Comparison of ENCODE assay signal across 1 cellular context in the genomic region with DNA sequence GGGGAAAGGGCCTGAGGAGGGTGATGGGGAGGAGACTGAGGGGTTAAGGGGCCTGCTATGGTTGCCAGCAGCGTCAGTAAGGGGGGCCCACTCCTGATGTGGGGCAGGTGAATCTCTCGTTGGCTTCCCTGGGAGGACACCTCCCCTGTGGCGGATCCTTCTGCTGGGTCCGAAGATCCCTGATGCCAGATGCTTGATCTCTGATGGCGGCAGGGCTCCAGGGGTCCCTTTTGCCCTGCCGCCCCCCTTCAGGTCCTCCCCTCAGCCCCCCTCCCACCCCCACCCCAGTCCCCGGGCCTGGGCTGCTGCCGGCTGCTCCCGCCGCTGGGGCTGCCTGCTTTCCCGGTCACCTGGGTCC.
TF ChIP-seq lines count a peak whose summit lies in the region.

No MANE protein-coding gene starts in this region.

TF ChIP-seq in HepG2, 621 proteins besides CTCF, POLR2A, EP300 and RAD21:
- no peak for TF ChIP-seq DBP (CRISPR knock-in tag; IDR thresholded peaks at IDR 0.05; ENCODE audit: not compliant biosample characterization)
- TF ChIP-seq ZBTB7B (CRISPR knock-in tag; IDR thresholded peaks at IDR 0.05): 0 out of 2 replicates have a peak, but pooled peaks have one; percentile 1
TF ChIP-seq in HepG2: peak in this region for 1.
